In the genomic region with DNA sequence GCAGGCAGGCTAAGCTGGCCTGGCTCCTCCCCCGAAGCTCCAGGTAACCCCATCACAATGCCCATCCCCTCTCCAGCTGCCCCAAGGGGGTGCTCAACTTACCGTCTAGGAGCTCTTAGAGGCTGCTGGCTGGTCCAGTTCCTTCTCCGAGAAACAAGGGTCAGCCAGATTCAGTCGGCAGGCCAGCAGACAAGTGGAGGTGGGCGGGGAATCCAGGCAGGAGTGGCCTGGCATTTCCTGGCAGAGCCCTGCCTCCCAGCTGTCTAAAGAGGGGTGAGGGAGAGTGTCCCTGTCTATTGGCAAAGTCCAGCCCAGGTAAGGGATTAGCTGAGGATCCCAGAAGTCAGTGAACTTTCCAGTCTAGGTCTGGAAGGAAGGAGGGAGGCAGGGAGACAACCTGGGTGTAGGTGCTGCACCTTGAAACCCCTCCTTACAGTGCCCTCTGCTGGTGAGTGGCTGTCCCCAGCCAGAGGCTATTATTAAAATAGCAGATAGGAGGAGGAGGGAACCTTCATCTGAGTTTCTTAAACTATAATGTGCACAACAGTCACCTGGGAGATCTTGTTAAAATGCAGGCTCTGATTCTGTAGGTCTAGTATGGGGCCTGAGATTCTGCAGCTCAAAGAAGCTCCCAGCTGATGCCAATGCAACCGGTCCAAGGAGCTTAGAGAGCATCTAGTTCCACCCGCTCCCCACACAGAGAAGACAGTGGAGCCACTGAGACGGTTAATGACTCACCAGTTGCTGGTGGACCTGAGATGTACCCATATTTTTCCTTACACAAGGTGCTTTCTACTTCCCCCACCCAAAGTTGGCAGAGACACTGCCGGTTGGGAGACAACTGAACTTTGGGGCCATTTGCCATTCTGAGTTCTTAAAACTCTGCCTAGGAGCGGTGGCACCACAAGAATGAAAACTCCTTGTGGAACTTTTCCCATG, we compare ENCODE assay signal across 8 cellular contexts. TPM values are rescaled to one million over a fixed set of nuclear protein-coding genes. Genes with fewer than 3 reads are reported as not detected.
A peak's percentile ranks its signal among the peaks of the same experiment; 100 is the strongest.
DNase-seq lines count a peak whose midpoint lies in the region; ATAC-seq and TF ChIP-seq lines count a peak whose summit lies in the region.

A gene with protein sequence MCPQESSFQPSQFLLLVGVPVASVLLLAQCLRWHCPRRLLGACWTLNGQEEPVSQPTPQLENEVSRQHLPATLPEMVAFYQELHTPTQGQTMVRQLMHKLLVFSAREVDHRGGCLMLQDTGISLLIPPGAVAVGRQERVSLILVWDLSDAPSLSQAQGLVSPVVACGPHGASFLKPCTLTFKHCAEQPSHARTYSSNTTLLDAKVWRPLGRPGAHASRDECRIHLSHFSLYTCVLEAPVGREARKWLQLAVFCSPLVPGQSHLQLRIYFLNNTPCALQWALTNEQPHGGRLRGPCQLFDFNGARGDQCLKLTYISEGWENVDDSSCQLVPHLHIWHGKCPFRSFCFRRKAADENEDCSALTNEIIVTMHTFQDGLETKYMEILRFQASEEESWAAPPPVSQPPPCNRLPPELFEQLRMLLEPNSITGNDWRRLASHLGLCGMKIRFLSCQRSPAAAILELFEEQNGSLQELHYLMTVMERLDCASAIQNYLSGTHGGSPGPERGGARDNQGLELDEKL (minus strand): TSS at position 162 of the 939 bp plus-strand sequence. CDS start 4,147 bp downstream, outside the sequence.

- peak within 1 kb of the TSS in 1 of 8 donors; percentile 66 for H3K4me3 Mint-ChIP-seq in naive B cell

- H3K27me3 ChIP-seq in endocrine pancreas (ENCODE audit: control insufficient read depth, insufficient read depth, low read length) (no peaks in the 10 kb centered on the region), vagina (no peaks in the 10 kb centered on the region)

- intact Hi-C loops in vagina (cut with DNase I): no loop called here

- peaks cover 0 to 4% (median 0%) of the 10 kb centered on the region in 3 donors for H3K4me1 Mint-ChIP-seq in naive B cell

- TF ChIP-seq CTCF in vagina (IDR thresholded peaks at IDR 0.05): no peak

- no peaks in the 10 kb centered on the region for H3K36me3 ChIP-seq in endocrine pancreas (ENCODE audit: control insufficient read depth, insufficient read depth, low read length)
- no peaks in the 10 kb centered on the region for H3K36me3 ChIP-seq in vagina

- H3K9me3 Mint-ChIP-seq in naive B cell: no peaks in the 10 kb centered on the region

- H3K27ac Mint-ChIP-seq in naive B cell: peak within 1 kb of the TSS in 3 of 6 donors; percentile 49 to 57 (median 54)

- H3K27ac ChIP-seq in vagina: no peak within 1 kb of the TSS

- ATAC-seq in naive B cell (ENCODE audit: low read depth in 2 of 2): peak; percentile 55 to 71

- peak; percentile 16 for DNase-seq in SIG-M5 treated with dmso at 0.1 percent for 504 hours (lab: John Stamatoyannopoulos, UW; ENCODE audit: unreplicated experiment)
- no peak for DNase-seq in SIG-M5 (lab: John Stamatoyannopoulos, UW)
- peak; percentile 55 for DNase-seq in NCI-H2029 (lab: John Stamatoyannopoulos, UW)
- DNase-seq in activated CD4-positive, alpha-beta T cell treated with anti-CD3 and anti-CD28 coated beads, Interleukin-2, amount 50 U/mL, for 48 hours: peak; percentile 64 to 66
- peak; percentile 20 for DNase-seq in naive B cell
- no peak for DNase-seq in GDM1 (lab: John Stamatoyannopoulos, UW)
- DNase-seq in vagina (ENCODE audit: extremely low spot score in 2 of 2): no peak

- H3K9ac ChIP-seq in endocrine pancreas (ENCODE audit: control insufficient read depth, insufficient read depth, low read length): peak within 1 kb of the TSS; percentile 69

- H3K27me3 Mint-ChIP-seq in naive B cell: no peaks in the 10 kb centered on the region

- TF ChIP-seq POLR2A in vagina (IDR thresholded peaks at IDR 0.05): no peak

- no peaks in the 10 kb centered on the region for H3K9me3 ChIP-seq in endocrine pancreas (ENCODE audit: control insufficient read depth, low read length)
- H3K9me3 ChIP-seq in vagina: no peaks in the 10 kb centered on the region

- H3K36me3 Mint-ChIP-seq in naive B cell: peaks cover 0 to 8% of the 10 kb centered on the region in 2 donors

- peaks cover 25% of the 10 kb centered on the region for H3K4me1 ChIP-seq in endocrine pancreas (ENCODE audit: control insufficient read depth, insufficient read depth, low read length)
- H3K4me1 ChIP-seq in vagina: no peaks in the 10 kb centered on the region

- peak within 1 kb of the TSS; percentile 60 for H3K4me3 ChIP-seq in endocrine pancreas (ENCODE audit: control insufficient read depth, insufficient read depth, low read length)
- no peak within 1 kb of the TSS for H3K4me3 ChIP-seq in vagina

RNA-seq across cellular contexts. Expression of the gene that starts here (rescaled TPM):
- under 1 TPM in 4 of 6 donors, not detected in 2; 0.47 to 0.58 (median 0.49) TPM for polyA plus RNA-seq in naive B cell (ENCODE audit: low read depth in 6 of 6)
- total RNA-seq in vagina: 0.25 TPM

Comparison
In these comparisons a context has a peak if more than half of its experiments do, and no peak if none do; other contexts are left out.
1. DNase-seq: peak in SIG-M5 treated with dmso at 0.1 percent for 504 hours (single experiment), NCI-H2029 (single experiment) and activated CD4-positive, alpha-beta T cell treated with anti-CD3 and anti-CD28 coated beads, Interleukin-2, amount 50 U/mL, for 48 hours (2 of 2); none in SIG-M5 (single experiment), GDM1 (single experiment) and vagina (0 of 2).
2. Peak in DNase-seq and ATAC-seq in naive B cell; RNA of the gene not detected or under 1 TPM.